In the genomic region with DNA sequence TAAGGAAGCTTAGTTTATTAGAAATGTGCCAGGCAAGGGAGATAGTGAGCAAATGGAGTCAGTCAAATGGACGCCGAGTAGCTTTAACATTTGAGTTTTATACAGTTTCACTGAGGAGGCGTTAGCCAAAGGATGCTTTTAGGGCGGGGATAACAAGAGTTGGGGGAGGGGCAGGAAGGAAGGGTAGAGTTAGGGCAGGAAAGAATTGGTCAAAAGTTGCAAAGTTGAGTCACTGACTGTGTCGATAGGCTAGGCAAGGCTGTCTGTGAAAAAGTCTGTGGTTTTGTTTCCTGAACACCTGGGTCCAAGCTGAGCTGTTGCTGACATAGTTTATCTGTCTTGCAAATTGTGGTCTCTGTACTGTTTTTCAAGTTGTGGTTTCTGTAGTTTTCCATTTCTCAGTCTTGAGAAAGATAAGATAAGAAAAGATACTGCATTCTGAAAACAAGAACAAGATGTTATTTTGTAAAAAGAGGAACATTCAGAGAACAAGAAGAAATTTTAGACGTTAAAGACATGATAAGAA, we compare ENCODE assay signal across 1 cellular context.
TF ChIP-seq lines count a peak whose summit lies in the region.

No MANE protein-coding gene starts in this region.

TF ChIP-seq in GM23338, 12 proteins besides CTCF, POLR2A, EP300 and RAD21 (continued from another document):
- TF ChIP-seq, protein P1, sequence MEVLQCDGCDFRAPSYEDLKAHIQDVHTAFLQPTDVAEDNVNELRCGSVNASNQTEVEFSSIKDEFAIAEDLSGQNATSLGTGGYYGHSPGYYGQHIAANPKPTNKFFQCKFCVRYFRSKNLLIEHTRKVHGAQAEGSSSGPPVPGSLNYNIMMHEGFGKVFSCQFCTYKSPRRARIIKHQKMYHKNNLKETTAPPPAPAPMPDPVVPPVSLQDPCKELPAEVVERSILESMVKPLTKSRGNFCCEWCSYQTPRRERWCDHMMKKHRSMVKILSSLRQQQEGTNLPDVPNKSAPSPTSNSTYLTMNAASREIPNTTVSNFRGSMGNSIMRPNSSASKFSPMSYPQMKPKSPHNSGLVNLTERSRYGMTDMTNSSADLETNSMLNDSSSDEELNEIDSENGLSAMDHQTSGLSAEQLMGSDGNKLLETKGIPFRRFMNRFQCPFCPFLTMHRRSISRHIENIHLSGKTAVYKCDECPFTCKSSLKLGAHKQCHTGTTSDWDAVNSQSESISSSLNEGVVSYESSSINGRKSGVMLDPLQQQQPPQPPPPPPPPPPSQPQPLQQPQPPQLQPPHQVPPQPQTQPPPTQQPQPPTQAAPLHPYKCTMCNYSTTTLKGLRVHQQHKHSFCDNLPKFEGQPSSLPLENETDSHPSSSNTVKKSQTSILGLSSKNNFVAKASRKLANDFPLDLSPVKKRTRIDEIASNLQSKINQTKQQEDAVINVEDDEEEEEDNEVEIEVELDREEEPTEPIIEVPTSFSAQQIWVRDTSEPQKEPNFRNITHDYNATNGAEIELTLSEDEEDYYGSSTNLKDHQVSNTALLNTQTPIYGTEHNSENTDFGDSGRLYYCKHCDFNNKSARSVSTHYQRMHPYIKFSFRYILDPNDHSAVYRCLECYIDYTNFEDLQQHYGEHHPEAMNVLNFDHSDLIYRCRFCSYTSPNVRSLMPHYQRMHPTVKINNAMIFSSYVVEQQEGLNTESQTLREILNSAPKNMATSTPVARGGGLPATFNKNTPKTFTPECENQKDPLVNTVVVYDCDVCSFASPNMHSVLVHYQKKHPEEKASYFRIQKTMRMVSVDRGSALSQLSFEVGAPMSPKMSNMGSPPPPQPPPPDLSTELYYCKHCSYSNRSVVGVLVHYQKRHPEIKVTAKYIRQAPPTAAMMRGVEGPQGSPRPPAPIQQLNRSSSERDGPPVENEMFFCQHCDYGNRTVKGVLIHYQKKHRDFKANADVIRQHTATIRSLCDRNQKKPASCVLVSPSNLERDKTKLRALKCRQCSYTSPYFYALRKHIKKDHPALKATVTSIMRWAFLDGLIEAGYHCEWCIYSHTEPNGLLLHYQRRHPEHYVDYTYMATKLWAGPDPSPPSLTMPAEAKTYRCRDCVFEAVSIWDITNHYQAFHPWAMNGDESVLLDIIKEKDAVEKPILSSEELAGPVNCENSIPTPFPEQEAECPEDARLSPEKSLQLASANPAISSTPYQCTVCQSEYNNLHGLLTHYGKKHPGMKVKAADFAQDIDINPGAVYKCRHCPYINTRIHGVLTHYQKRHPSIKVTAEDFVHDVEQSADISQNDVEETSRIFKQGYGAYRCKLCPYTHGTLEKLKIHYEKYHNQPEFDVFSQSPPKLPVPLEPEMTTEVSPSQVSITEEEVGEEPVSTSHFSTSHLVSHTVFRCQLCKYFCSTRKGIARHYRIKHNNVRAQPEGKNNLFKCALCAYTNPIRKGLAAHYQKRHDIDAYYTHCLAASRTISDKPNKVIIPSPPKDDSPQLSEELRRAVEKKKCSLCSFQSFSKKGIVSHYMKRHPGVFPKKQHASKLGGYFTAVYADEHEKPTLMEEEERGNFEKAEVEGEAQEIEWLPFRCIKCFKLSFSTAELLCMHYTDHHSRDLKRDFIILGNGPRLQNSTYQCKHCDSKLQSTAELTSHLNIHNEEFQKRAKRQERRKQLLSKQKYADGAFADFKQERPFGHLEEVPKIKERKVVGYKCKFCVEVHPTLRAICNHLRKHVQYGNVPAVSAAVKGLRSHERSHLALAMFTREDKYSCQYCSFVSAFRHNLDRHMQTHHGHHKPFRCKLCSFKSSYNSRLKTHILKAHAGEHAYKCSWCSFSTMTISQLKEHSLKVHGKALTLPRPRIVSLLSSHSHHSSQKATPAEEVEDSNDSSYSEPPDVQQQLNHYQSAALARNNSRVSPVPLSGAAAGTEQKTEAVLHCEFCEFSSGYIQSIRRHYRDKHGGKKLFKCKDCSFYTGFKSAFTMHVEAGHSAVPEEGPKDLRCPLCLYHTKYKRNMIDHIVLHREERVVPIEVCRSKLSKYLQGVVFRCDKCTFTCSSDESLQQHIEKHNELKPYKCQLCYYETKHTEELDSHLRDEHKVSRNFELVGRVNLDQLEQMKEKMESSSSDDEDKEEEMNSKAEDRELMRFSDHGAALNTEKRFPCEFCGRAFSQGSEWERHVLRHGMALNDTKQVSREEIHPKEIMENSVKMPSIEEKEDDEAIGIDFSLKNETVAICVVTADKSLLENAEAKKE (CRISPR knock-in tag; IDR thresholded peaks at IDR 0.05) = no peak
- no peak for TF ChIP-seq POLR2AphosphoS5 (IDR thresholded peaks at IDR 0.05; ENCODE audit: low read depth)
- no peak for TF ChIP-seq NANOG (IDR thresholded peaks at IDR 0.05; ENCODE audit: borderline replicate concordance)
- no peak for TF ChIP-seq JUNB (IDR thresholded peaks at IDR 0.05; ENCODE audit: unreplicated experiment)
